In the genomic region with DNA sequence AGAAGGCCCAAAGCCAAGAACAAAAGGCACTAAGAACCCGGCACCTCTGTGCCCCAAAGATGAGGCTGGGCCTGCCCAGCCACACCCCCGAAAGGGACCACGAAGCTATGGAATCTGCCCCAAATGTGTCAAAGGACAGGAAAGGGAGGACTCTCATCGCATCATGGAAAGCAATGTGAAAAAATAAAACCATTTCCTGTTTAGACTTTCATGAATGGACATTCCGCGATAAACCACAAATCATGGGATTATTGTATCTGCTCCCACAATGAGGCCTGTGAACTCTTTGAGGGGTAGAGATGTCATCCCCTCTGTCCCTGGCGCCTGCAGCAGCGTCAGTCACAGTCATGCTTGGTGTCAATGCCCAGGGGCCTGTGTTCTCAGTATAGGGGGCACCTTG, we compare ENCODE assay signal across 14 cellular contexts.
DNase-seq lines count a peak whose midpoint lies in the region; ATAC-seq and TF ChIP-seq lines count a peak whose summit lies in the region.
"Had no signal": no experiment of that assay in that cellular context is flagged by ENCODE, and none has a peak within 500 bp of the region (broad histone marks: within the 10 kb centered on the region; RNA-seq: fewer than 3 reads in every experiment).

No MANE protein-coding gene starts in this region.

- H2AFZ ChIP-seq in fibroblast of lung (ENCODE audit: low read length): no peak overlapping the region

- H3K36me3 ChIP-seq in Panc1 (ENCODE audit: control insufficient read depth, insufficient read depth, low read length) (no peaks in the 10 kb centered on the region), fibroblast of lung (ENCODE audit: control insufficient read depth, insufficient read depth, low read length) (no peaks in the 10 kb centered on the region), psoas muscle (ENCODE audit: insufficient read depth in 1 of 2, low read depth in 1 of 2) (no peaks in the 10 kb centered on the region)

- in situ Hi-C loops in Panc1 (cut with HindIII; ENCODE audit: low pct_unique_long_range_greater_than_20kb, low sequenced_read_pairs): no loop called here
- in situ Hi-C loops in G401 (cut with HindIII; ENCODE audit: low sequenced_read_pairs): no loop called here

- H3K4me1 ChIP-seq in Panc1 (ENCODE audit: control insufficient read depth, insufficient read depth, low read length): peaks cover 14% of the 10 kb centered on the region
- peaks cover 12% of the 10 kb centered on the region for H3K4me1 ChIP-seq in fibroblast of lung (ENCODE audit: control insufficient read depth, extremely low read depth, insufficient read depth, low read length)
- no peaks in the 10 kb centered on the region for H3K4me1 ChIP-seq in psoas muscle

- ATAC-seq in Panc1: no peak
- ATAC-seq in psoas muscle: no peak
- ATAC-seq: CD8-positive, alpha-beta T cell; sciatic nerve had no signal

- H3K9me3 ChIP-seq in Panc1 (ENCODE audit: control insufficient read depth, insufficient read depth, low read depth, low read length): no peaks in the 10 kb centered on the region
- H3K9me3 ChIP-seq in fibroblast of lung (ENCODE audit: control insufficient read depth, insufficient read depth, low read depth, low read length): no peaks in the 10 kb centered on the region
- no peaks in the 10 kb centered on the region for H3K9me3 ChIP-seq in psoas muscle

- POLR2A ChIA-PET in Panc1 (lab: Charles Lee): no interaction called here

- H3K4me2 ChIP-seq in fibroblast of lung (ENCODE audit: extremely low read depth, insufficient read depth, low read length): no peak overlapping the region

- H3K27ac ChIP-seq in Panc1 (ENCODE audit: low read length) (peak overlapping the region; percentile 62), fibroblast of lung (ENCODE audit: insufficient read depth, low read length) (peak overlapping the region; percentile 7), psoas muscle (no peak overlapping the region)

- peak; percentile 93 for DNase-seq in H4 (ENCODE audit: low spot score)
- DNase-seq in Panc1 (ENCODE audit: low read depth, low spot score): no peak
- peak; percentile 79 to 85 for DNase-seq in fibroblast of lung (ENCODE audit: low read depth in 2 of 2)
- DNase-seq in pulmonary artery endothelial cell (ENCODE audit: low read depth, low spot score): peak; percentile 57
- no peak for DNase-seq in G401 (ENCODE audit: low spot score)
- DNase-seq in NCI-H345 (lab: John Stamatoyannopoulos, UW): no peak
- no peak for DNase-seq in psoas muscle
- DNase-seq in cerebellar nuclear complex (lab: John Stamatoyannopoulos, UW): no peak
- DNase-seq: activated CD4-positive, alpha-beta memory T cell treated with anti-CD3 and anti-CD28 coated beads, Interleukin-2, amount 10 ng/mL, durations not matched to agents 7 days and 5 days; activated effector memory CD4-positive, alpha-beta T cell treated with anti-CD3 and anti-CD28 coated beads, Interleukin-2, amount 50 U/mL, for 16 hours; CD8-positive, alpha-beta T cell; H7; NCI-H1048 had no signal

- BruUV-seq in Panc1 (replicated peaks; lab: Mats Ljungman, UMichigan): no TSS peak

- intact Hi-C loops in Panc1 (cut with micrococcal nuclease; ENCODE audit: unreplicated experiment) (no loop called here), psoas muscle (cut with DNase I) (no loop called here)

- H3K9ac ChIP-seq in fibroblast of lung (ENCODE audit: insufficient read depth, low read length): no peak overlapping the region

- H4K20me1 ChIP-seq in fibroblast of lung (ENCODE audit: control insufficient read depth, extremely low read depth, insufficient read depth, low read length): no peaks in the 10 kb centered on the region

- H3K27me3 ChIP-seq in Panc1 (ENCODE audit: control insufficient read depth, insufficient read depth, low read length): no peaks in the 10 kb centered on the region
- no peaks in the 10 kb centered on the region for H3K27me3 ChIP-seq in fibroblast of lung (ENCODE audit: control insufficient read depth, insufficient read depth, low read length)
- H3K27me3 ChIP-seq in psoas muscle (ENCODE audit: insufficient read depth in 3 of 3, low read length in 2 of 3): no peaks in the 10 kb centered on the region

- CTCF ChIA-PET in Panc1 (lab: Charles Lee): no interaction called here

- H3K4me3 ChIP-seq in Panc1 (ENCODE audit: low read depth in 2 of 2, low read length in 2 of 2) (no peak overlapping the region), fibroblast of lung (replicated peaks in 1 of 4; ENCODE audit: control extremely low read depth in 1 of 4, insufficient read depth in 1 of 4, low read depth in 3 of 4, low read length in 4 of 4) (no peak overlapping the region), psoas muscle (no peak overlapping the region)

- TF ChIP-seq CTCF in Panc1 (IDR thresholded peaks at IDR 0.05) (no peak), fibroblast of lung (conservative IDR thresholded peaks at IDR 0.05 in 1 of 2, IDR thresholded peaks at IDR 0.05 in 1 of 2; ENCODE audit: low read depth in 1 of 2, low read length in 2 of 2) (no peak), psoas muscle (IDR thresholded peaks at IDR 0.05) (no peak)

- no peaks in the 10 kb centered on the region for H3K79me2 ChIP-seq in fibroblast of lung (ENCODE audit: control insufficient read depth, insufficient read depth, low read length)

- 80 to 82% (median 80%) methylated on average over 8 of the region's 8 CpGs for WGBS in psoas muscle, 3 donors

Comparison
In these comparisons a context has a peak if more than half of its experiments do, and no peak if none do; other contexts are left out.
1. DNase-seq: peak in H4 (single experiment), fibroblast of lung (2 of 2) and pulmonary artery endothelial cell (single experiment); none in Panc1 (single experiment), G401 (single experiment), NCI-H345 (single experiment), psoas muscle (0 of 2) and cerebellar nuclear complex (0 of 2).